ENCODE assay signal across 20 cellular contexts in the genomic region with DNA sequence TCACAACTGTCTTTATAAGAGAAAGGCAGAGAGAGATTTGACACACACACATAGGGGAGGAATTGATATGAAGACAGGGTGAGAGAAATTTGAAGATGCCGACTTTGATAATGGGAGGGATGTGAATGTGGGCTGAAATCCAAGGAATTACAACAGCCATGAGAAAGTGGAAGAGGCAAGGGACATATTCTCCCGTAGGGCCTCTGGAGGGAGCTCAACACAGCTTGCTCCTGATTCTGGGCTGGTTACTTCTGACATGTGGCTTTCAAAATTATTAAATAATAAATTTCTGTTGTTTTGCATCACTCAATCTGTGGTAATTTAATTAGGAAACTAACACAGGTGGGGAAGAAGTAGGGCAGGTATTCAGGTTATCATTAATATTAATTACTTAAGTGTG.
A peak's percentile ranks its signal among the peaks of the same experiment; 100 is the strongest.
DNase-seq lines count a peak whose midpoint lies in the region; FAIRE-seq and TF ChIP-seq lines count a peak whose summit lies in the region.
"Had no signal": no experiment of that assay in that cellular context is flagged by ENCODE, and none has a peak within 500 bp of the region (broad histone marks: within the 10 kb centered on the region; RNA-seq: fewer than 3 reads in every experiment).

No MANE protein-coding gene starts in this region.

- H3K27me3 ChIP-seq in H1 (replicated peaks in 1 of 4; ENCODE audit: control insufficient read depth in 3 of 4, extremely low read depth in 1 of 4, insufficient read depth in 3 of 4, low read length in 3 of 4) (no peaks in the 10 kb centered on the region), ascending aorta (no peaks in the 10 kb centered on the region), Peyer's patch (no peaks in the 10 kb centered on the region)
- H3K27me3 ChIP-seq: tibial nerve had no signal

- H3K27me3 Mint-ChIP-seq in osteocyte (ENCODE audit: unreplicated experiment) = peaks cover 3% of the 10 kb centered on the region
- H3K27me3 Mint-ChIP-seq: dendritic cell treated with granulocyte-macrophage colony-stimulating factor and Interleukin-4, amounts not matched to agents 40 ng/mL and 50 ng/mL, for 4 days; stimulated activated naive B cell treated with anti-CD40 and anti-IgM and Interleukin-4, amounts not matched to agents 10 μg/mL and 1 μg/mL and 100 μg/mL, for 72 hours had no signal

- H4K20me1 ChIP-seq in H1 (replicated peaks in 1 of 2; ENCODE audit: control insufficient read depth in 1 of 2, insufficient read depth in 2 of 2, low read length in 2 of 2) = no peaks in the 10 kb centered on the region

- no peak overlapping the region for H2BK120ac ChIP-seq in H1 (replicated peaks; ENCODE audit: low read depth, low read length)

- TF ChIP-seq EP300 in H1 (IDR thresholded peaks at IDR 0.05; ENCODE audit: borderline replicate concordance in 1 of 2, low read depth in 2 of 2, low read length in 2 of 2) = no peak

- no peak overlapping the region for H2BK15ac ChIP-seq in H1 (ENCODE audit: low read length)

- H3K4me1 Mint-ChIP-seq in osteocyte (ENCODE audit: unreplicated experiment) = no peaks in the 10 kb centered on the region

- H3K27ac Mint-ChIP-seq in osteocyte (ENCODE audit: unreplicated experiment) = no peak overlapping the region
- H3K27ac Mint-ChIP-seq: dendritic cell treated with granulocyte-macrophage colony-stimulating factor and Interleukin-4, amounts not matched to agents 40 ng/mL and 50 ng/mL, for 4 days; stimulated activated naive B cell treated with anti-CD40 and anti-IgM and Interleukin-4, amounts not matched to agents 10 μg/mL and 1 μg/mL and 100 μg/mL, for 72 hours; T-helper 2 cell treated with Interferon-gamma antibody and Interleukin-4, amounts not matched to agents 5 μg/mL and 100 μg/mL, for 36 hours had no signal

- H3K79me1 ChIP-seq in H1 (ENCODE audit: low read depth, low read length) = no peaks in the 10 kb centered on the region

- H2AK5ac ChIP-seq in H1 (ENCODE audit: low read depth, low read length) = no peak overlapping the region

- peak; percentile 67 for TF ChIP-seq RAD21 in H1 (IDR thresholded peaks at IDR 0.05 in 1 of 2, conservative IDR thresholded peaks at IDR 0.05 in 1 of 2; ENCODE audit: low read depth in 2 of 2, low read length in 2 of 2)

- no peak overlapping the region for H3K4me2 ChIP-seq in H1 (ENCODE audit: insufficient read depth in 1 of 2, low read depth in 2 of 2, low read length in 2 of 2)

- H3K36me3 Mint-ChIP-seq in osteocyte (ENCODE audit: unreplicated experiment) = no peaks in the 10 kb centered on the region
- H3K36me3 Mint-ChIP-seq: stimulated activated naive B cell treated with anti-CD40 and anti-IgM and Interleukin-4, amounts not matched to agents 10 μg/mL and 1 μg/mL and 100 μg/mL, for 72 hours had no signal

- H2BK20ac ChIP-seq in H1 (ENCODE audit: low read length) = no peak overlapping the region

- POLR2A ChIA-PET in H1 (lab: Charles Lee; ENCODE audit: partially characterized antibody) = no interaction called here

- H2BK12ac ChIP-seq in H1 (ENCODE audit: low read depth, low read length) = no peak overlapping the region

- FAIRE-seq in H1 (lab: Jason Lieb, UNC) = no peak
- FAIRE-seq: A204.1, astrocyte, islet of Langerhans had no signal

- no peak overlapping the region for H4K91ac ChIP-seq in H1 (replicated peaks; ENCODE audit: insufficient read length, low read length)

- H3K23me2 ChIP-seq in H1 (ENCODE audit: low read depth, low read length) = no peaks in the 10 kb centered on the region

- DNase-seq in NCI-H82 (lab: John Stamatoyannopoulos, UW) (peak; percentile 7), NCI-H82 treated with DMSO at 0.1 percent for 48 hours (lab: John Stamatoyannopoulos, UW; ENCODE audit: unreplicated experiment) (no peak), NCI-H226 (peak; percentile 14), H1 (ENCODE audit: low read depth in 1 of 2, low spot score in 2 of 2) (no peak), osteocyte (ENCODE audit: extremely low spot score, unreplicated experiment) (no peak), ascending aorta (ENCODE audit: low spot score in 2 of 2) (no peak), NCI-H1436 (lab: John Stamatoyannopoulos, UW) (no peak), Peyer's patch (no peak)
- DNase-seq: activated CD8-positive, alpha-beta memory T cell treated with anti-CD3 and anti-CD28 coated beads, Interleukin-2, amount 50 U/mL, for 4 hours; mesenchymal stem cell; NCI-H146; NCI-H2227 treated with DMSO at 0.1 percent for 48 hours; Right ventricle myocardium superior; stimulated activated naive B cell treated with anti-CD40 and anti-IgM and Interleukin-4, amounts not matched to agents 10 μg/mL and 1 μg/mL and 100 μg/mL, for 72 hours had no signal

- WGBS in H1 (ENCODE audit: extremely low coverage in 1 of 2, insufficient coverage in 1 of 2, insufficient read length in 1 of 2, insufficient replicate concordance in 2 of 2, low coverage in 1 of 2, low lambda C conversion rate in 2 of 2, missing lambda C conversion rate in 1 of 2), 2 experiments = 88% methylated on average over 2 of the region's 2 CpGs; no CpG with 5 or more reads in 1 of the 2 experiments

- no peak overlapping the region for H3K4me3 Mint-ChIP-seq in osteocyte (ENCODE audit: unreplicated experiment)
- H3K4me3 Mint-ChIP-seq: dendritic cell treated with granulocyte-macrophage colony-stimulating factor and Interleukin-4, amounts not matched to agents 40 ng/mL and 50 ng/mL, for 4 days; stimulated activated naive B cell treated with anti-CD40 and anti-IgM and Interleukin-4, amounts not matched to agents 10 μg/mL and 1 μg/mL and 100 μg/mL, for 72 hours; T-helper 2 cell treated with Interferon-gamma antibody and Interleukin-4, amounts not matched to agents 5 μg/mL and 100 μg/mL, for 36 hours had no signal

- H3K9ac ChIP-seq in H1 (replicated peaks in 1 of 4; ENCODE audit: extremely low read depth in 1 of 4, low read depth in 3 of 4, low read length in 3 of 4) = no peak overlapping the region

- H3K14ac ChIP-seq in H1 (ENCODE audit: insufficient read length) = no peak overlapping the region

- H3K23ac ChIP-seq in H1 (ENCODE audit: insufficient read length) = no peak overlapping the region

- H3K36me3 ChIP-seq in H1 (ENCODE audit: control insufficient read depth in 2 of 4, insufficient read depth in 4 of 4, low read length in 3 of 4) = no peaks in the 10 kb centered on the region
- H3K36me3 ChIP-seq in ascending aorta = no peaks in the 10 kb centered on the region
- H3K36me3 ChIP-seq in Peyer's patch = no peaks in the 10 kb centered on the region
- H3K36me3 ChIP-seq: tibial nerve had no signal

- intact Hi-C loops in ascending aorta (cut with DNase I) = no loop called here

- TF ChIP-seq CTCF in H1 (IDR thresholded peaks at IDR 0.05; ENCODE audit: control extremely low read depth in 1 of 3, insufficient read depth in 1 of 3, low read depth in 1 of 3, low read length in 3 of 3) (peak; percentile 25 to 59 (median 42)), osteocyte (IDR thresholded peaks at IDR 0.05) (peak; percentile 18), ascending aorta (IDR thresholded peaks at IDR 0.05) (no peak), Peyer's patch (IDR thresholded peaks at IDR 0.05) (no peak)

- CTCF ChIA-PET in H1 (lab: Charles Lee; ENCODE audit: partially characterized antibody) = interaction anchor here (0.7 to 2.3 kb wide), 7 partner anchors 10 to 636 kb away, joined by 3 to 11 read pairs (median 3); no protein-coding TSS in a partner anchor

- no peak overlapping the region for H4K8ac ChIP-seq in H1 (ENCODE audit: extremely low read depth, insufficient read depth, low read length)

- no peaks in the 10 kb centered on the region for H3K79me2 ChIP-seq in H1 (ENCODE audit: control insufficient read depth in 1 of 2, insufficient read depth in 2 of 2, low read length in 2 of 2)

- H4K5ac ChIP-seq in H1 (ENCODE audit: insufficient read length, low read depth, low read length) = no peak overlapping the region

- H3K18ac ChIP-seq in H1 (ENCODE audit: extremely low read depth, low read length) = no peak overlapping the region

- H3K4me3 ChIP-seq in H1 (ENCODE audit: extremely low read depth in 1 of 4, insufficient read depth in 2 of 4, low read depth in 3 of 4, low read length in 4 of 4) (no peak overlapping the region), ascending aorta (no peak overlapping the region), Peyer's patch (no peak overlapping the region)
- H3K4me3 ChIP-seq: tibial nerve had no signal

- peaks cover 0 to 6% (median 3%) of the 10 kb centered on the region in 4 experiments; a peak in 2 of 7 replicates for H3K4me1 ChIP-seq in H1 (replicated peaks in 1 of 4; ENCODE audit: control insufficient read depth in 3 of 4, insufficient read depth in 4 of 4, low read length in 3 of 4)
- no peaks in the 10 kb centered on the region for H3K4me1 ChIP-seq in ascending aorta
- H3K4me1 ChIP-seq in Peyer's patch = no peaks in the 10 kb centered on the region
- H3K4me1 ChIP-seq: tibial nerve had no signal

- TF ChIP-seq POLR2A in H1 (IDR thresholded peaks at IDR 0.05; ENCODE audit: control extremely low read depth in 1 of 2, low read depth in 2 of 2, low read length in 2 of 2) (no peak), Peyer's patch (IDR thresholded peaks at IDR 0.05) (no peak)

- no peak overlapping the region for H3K4ac ChIP-seq in H1 (replicated peaks; ENCODE audit: insufficient read length, low read depth, low read length)

- H3K56ac ChIP-seq in H1 (replicated peaks; ENCODE audit: insufficient read length, low read depth, low read length) = no peak overlapping the region

- no peak overlapping the region for H2AFZ ChIP-seq in H1 (ENCODE audit: low read length)

- H3K27ac ChIP-seq in H1 (ENCODE audit: low read depth, low read length) (no peak overlapping the region), ascending aorta (no peak overlapping the region), Peyer's patch (no peak overlapping the region)
- H3K27ac ChIP-seq: tibial nerve had no signal

- H3K9me3 Mint-ChIP-seq in osteocyte (ENCODE audit: unreplicated experiment) = no peaks in the 10 kb centered on the region
- H3K9me3 Mint-ChIP-seq: dendritic cell treated with granulocyte-macrophage colony-stimulating factor and Interleukin-4, amounts not matched to agents 40 ng/mL and 50 ng/mL, for 4 days; stimulated activated naive B cell treated with anti-CD40 and anti-IgM and Interleukin-4, amounts not matched to agents 10 μg/mL and 1 μg/mL and 100 μg/mL, for 72 hours had no signal

- H3K9me3 ChIP-seq in H1 (ENCODE audit: insufficient read depth in 2 of 2, low read depth in 1 of 2, low read length in 1 of 2) (no peaks in the 10 kb centered on the region), ascending aorta (no peaks in the 10 kb centered on the region), Peyer's patch (no peaks in the 10 kb centered on the region)
- H3K9me3 ChIP-seq: tibial nerve had no signal

- no peak overlapping the region for H2BK5ac ChIP-seq in H1 (ENCODE audit: low read depth, low read length)

TF ChIP-seq in H1, 55 proteins besides CTCF, POLR2A, EP300 and RAD21 (continues in another document):
- TF ChIP-seq RXRA (IDR thresholded peaks at IDR 0.05; ENCODE audit: insufficient read depth, low read depth, low read length) (no peak), SIN3A (conservative IDR thresholded peaks at IDR 0.05 in 1 of 2, IDR thresholded peaks at IDR 0.05 in 1 of 2; ENCODE audit: low read depth in 1 of 2, low read length in 2 of 2) (no peak), PHF8 (conservative IDR thresholded peaks at IDR 0.05; ENCODE audit: low read depth, low read length) (no peak), BCL11A (IDR thresholded peaks at IDR 0.05; ENCODE audit: low read depth in 2 of 2, low read length in 2 of 2) (no peak), NRF1 (IDR thresholded peaks at IDR 0.05; ENCODE audit: low read depth, low read length) (no peak)

Comparison
In these comparisons a context has a peak if more than half of its experiments do, and no peak if none do; other contexts are left out.
1. DNase-seq: peak in NCI-H82 (single experiment) and NCI-H226 (single experiment); none in NCI-H82 treated with DMSO at 0.1 percent for 48 hours (single experiment), H1 (0 of 2), osteocyte (single experiment), ascending aorta (0 of 2), NCI-H1436 (single experiment) and Peyer's patch (0 of 3).
2. CTCF ChIP-seq: peak in H1 (3 of 3) and osteocyte (single experiment); none in ascending aorta (0 of 3) and Peyer's patch (0 of 6).